39 cellular contexts compared by ENCODE assay signal in genomic region chr6:161508341-161508740, GRCh38.
"Had no signal": no experiment of that assay in that cellular context is flagged by ENCODE, and none has a peak within 500 bp of the region (broad histone marks: within the 10 kb centered on the region; RNA-seq: fewer than 3 reads in every experiment).

No MANE protein-coding gene starts in this region.

- H3K27me3 Mint-ChIP-seq: activated naive CD4-positive, alpha-beta T cell treated with anti-CD3 and anti-CD28 coated beads, Interleukin-2, amount 10 ng/mL, durations not matched to agents 7 days and 5 days; activated naive CD4-positive, alpha-beta T cell treated with anti-CD3 and anti-CD28 coated beads, Interleukin-2, amount 50 U/mL, for 24 hours; activated naive CD8-positive, alpha-beta T cell; activated naive CD8-positive, alpha-beta T cell treated with anti-CD3 and anti-CD28 coated beads for 36 hours; activated naive CD8-positive, alpha-beta T cell treated with anti-CD3 and anti-CD28 coated beads, Interleukin-2, amount 10 ng/mL, durations not matched to agents 7 days and 5 days; activated naive CD8-positive, alpha-beta T cell treated with anti-CD3 and anti-CD28 coated beads, Interleukin-2, amount 50 U/mL, for 24 hours; activated T-cell treated with anti-CD3 and anti-CD28 coated beads, Interleukin-2, amount 50 U/mL, for 24 hours; brain; central memory CD8-positive, alpha-beta T cell had no signal

- H3K9me3 Mint-ChIP-seq: activated naive CD4-positive, alpha-beta T cell treated with anti-CD3 and anti-CD28 coated beads, Interleukin-2, amount 50 U/mL, for 24 hours; central memory CD8-positive, alpha-beta T cell had no signal

- H3K36me3 Mint-ChIP-seq: activated naive CD4-positive, alpha-beta T cell treated with anti-CD3 and anti-CD28 coated beads, Interleukin-2, amount 10 ng/mL, durations not matched to agents 7 days and 5 days; activated naive CD8-positive, alpha-beta T cell treated with anti-CD3 and anti-CD28 coated beads, Interleukin-2, amount 10 ng/mL, durations not matched to agents 7 days and 5 days; brain had no signal

- H3K4me1 ChIP-seq: adrenal gland, ascending aorta, body of pancreas, breast epithelium had no signal

- H3K4me1 Mint-ChIP-seq: activated naive CD4-positive, alpha-beta T cell treated with anti-CD3 and anti-CD28 coated beads, Interleukin-2, amount 10 ng/mL, durations not matched to agents 7 days and 5 days; activated naive CD4-positive, alpha-beta T cell treated with anti-CD3 and anti-CD28 coated beads, Interleukin-2, amount 50 U/mL, for 24 hours; activated naive CD8-positive, alpha-beta T cell treated with anti-CD3 and anti-CD28 coated beads for 36 hours; activated naive CD8-positive, alpha-beta T cell treated with anti-CD3 and anti-CD28 coated beads, Interleukin-2, amount 10 ng/mL, durations not matched to agents 7 days and 5 days; activated naive CD8-positive, alpha-beta T cell treated with anti-CD3 and anti-CD28 coated beads, Interleukin-2, amount 50 U/mL, for 24 hours; activated T-helper 17 cell treated with anti-CD3 and anti-CD28 coated beads, Interleukin-2, amount 50 U/mL, for 72 hours; central memory CD8-positive, alpha-beta T cell had no signal

- H3K36me3 ChIP-seq: adrenal gland, ascending aorta, brain microvascular endothelial cell, breast epithelium, cardiac muscle cell had no signal

- H3K4me3 Mint-ChIP-seq: activated naive CD4-positive, alpha-beta T cell treated with anti-CD3 and anti-CD28 coated beads for 36 hours; activated naive CD4-positive, alpha-beta T cell treated with anti-CD3 and anti-CD28 coated beads, Interleukin-2, amount 10 ng/mL, durations not matched to agents 7 days and 5 days; activated naive CD4-positive, alpha-beta T cell treated with anti-CD3 and anti-CD28 coated beads, Interleukin-2, amount 50 U/mL, for 24 hours; activated naive CD8-positive, alpha-beta T cell; activated naive CD8-positive, alpha-beta T cell treated with anti-CD3 and anti-CD28 coated beads for 36 hours; activated naive CD8-positive, alpha-beta T cell treated with anti-CD3 and anti-CD28 coated beads, Interleukin-2, amount 10 ng/mL, durations not matched to agents 7 days and 5 days; activated naive CD8-positive, alpha-beta T cell treated with anti-CD3 and anti-CD28 coated beads, Interleukin-2, amount 50 U/mL, for 24 hours; activated T-cell treated with anti-CD3 and anti-CD28 coated beads, Interleukin-2, amount 50 U/mL, for 24 hours; activated T-cell treated with anti-CD3 and anti-CD28 coated beads, Interleukin-2, amount 50 U/mL, for 4 hours; activated T-cell treated with anti-CD3 and anti-CD28 coated beads, Interleukin-2, amount 50 U/mL, for 72 hours; activated T-helper 1 cell treated with anti-CD3 and anti-CD28 coated beads, Interleukin-12 subunit alpha, Interleukin-12 subunit beta, Interleukin-2, Interleukin-4 antibody, amounts not matched to agents 30 ng/mL and 10 ng/mL and 1 ng/mL, durations not matched to agents 14 hours and 24 hours and 36 hours; activated T-helper 17 cell treated with anti-CD3 and anti-CD28 coated beads, Interleukin-2, amount 50 U/mL, for 72 hours; brain; central memory CD8-positive, alpha-beta T cell had no signal

- H3K9me3 ChIP-seq: adrenal gland, ascending aorta, body of pancreas, breast epithelium had no signal

- H3K27ac Mint-ChIP-seq: activated naive CD4-positive, alpha-beta T cell treated with anti-CD3 and anti-CD28 coated beads for 36 hours; activated naive CD4-positive, alpha-beta T cell treated with anti-CD3 and anti-CD28 coated beads, Interleukin-2, amount 10 ng/mL, durations not matched to agents 7 days and 5 days; activated naive CD4-positive, alpha-beta T cell treated with anti-CD3 and anti-CD28 coated beads, Interleukin-2, amount 50 U/mL, for 24 hours; activated naive CD4-positive, alpha-beta T cell treated with anti-CD3 and anti-CD28 coated beads, Interleukin-2, amount 50 U/mL, for 72 hours; activated naive CD8-positive, alpha-beta T cell; activated naive CD8-positive, alpha-beta T cell treated with anti-CD3 and anti-CD28 coated beads for 36 hours; activated naive CD8-positive, alpha-beta T cell treated with anti-CD3 and anti-CD28 coated beads, Interleukin-2, amount 10 ng/mL, durations not matched to agents 7 days and 5 days; activated naive CD8-positive, alpha-beta T cell treated with anti-CD3 and anti-CD28 coated beads, Interleukin-2, amount 50 U/mL, for 24 hours; activated T-cell treated with anti-CD3 and anti-CD28 coated beads, Interleukin-2, amount 50 U/mL, for 24 hours; activated T-cell treated with anti-CD3 and anti-CD28 coated beads, Interleukin-2, amount 50 U/mL, for 72 hours; activated T-helper 1 cell treated with anti-CD3 and anti-CD28 coated beads, Interleukin-12 subunit alpha, Interleukin-12 subunit beta, Interleukin-2, Interleukin-4 antibody, amounts not matched to agents 30 ng/mL and 10 ng/mL and 1 ng/mL, durations not matched to agents 14 hours and 24 hours and 36 hours; activated T-helper 17 cell treated with anti-CD3 and anti-CD28 coated beads, Interleukin-2, amount 50 U/mL, for 72 hours; activated T-helper 2 cell treated with anti-CD3 and anti-CD28 coated beads, Interferon-gamma antibody, Interleukin-2, Interleukin-4, amounts not matched to agents 10 μg/mL and 5 μg/mL and 100 μg/mL, durations not matched to agents 14 hours and 24 hours and 36 hours had no signal

- DNase-seq: activated effector memory CD4-positive, alpha-beta T cell treated with anti-CD3 and anti-CD28 coated beads, Interleukin-2, amount 50 U/mL, for 16 hours; activated effector memory CD4-positive, alpha-beta T cell treated with Interleukin-2 at 50 U/mL for 16 hours; activated gamma-delta T cell; activated gamma-delta T cell treated with Interleukin-2 at 50 U/mL for 16 hours; activated naive CD4-positive, alpha-beta T cell; activated naive CD4-positive, alpha-beta T cell treated with anti-CD3 and anti-CD28 coated beads for 36 hours; activated naive CD4-positive, alpha-beta T cell treated with anti-CD3 and anti-CD28 coated beads, Interleukin-2, amount 10 ng/mL, durations not matched to agents 7 days and 5 days; activated naive CD4-positive, alpha-beta T cell treated with anti-CD3 and anti-CD28 coated beads, Interleukin-2, amount 50 U/mL, for 16 hours; activated naive CD4-positive, alpha-beta T cell treated with Interleukin-2 at 50 U/mL for 16 hours; activated naive CD8-positive, alpha-beta T cell treated with anti-CD3 and anti-CD28 coated beads for 36 hours; activated naive CD8-positive, alpha-beta T cell treated with anti-CD3 and anti-CD28 coated beads, Interleukin-2, amount 10 ng/mL, durations not matched to agents 7 days and 5 days; activated naive CD8-positive, alpha-beta T cell treated with anti-CD3 and anti-CD28 coated beads, Interleukin-2, amount 50 U/mL, for 24 hours; activated T-cell treated with anti-CD3 and anti-CD28 coated beads for 4 hours; activated T-cell treated with anti-CD3 and anti-CD28 coated beads, Interleukin-2, amount 50 U/mL, for 1 hour; activated T-cell treated with anti-CD3 and anti-CD28 coated beads, Interleukin-2, amount 50 U/mL, for 24 hours; activated T-cell treated with anti-CD3 and anti-CD28 coated beads, Interleukin-2, amount 50 U/mL, for 4 hours; activated T-cell treated with anti-CD3 and anti-CD28 coated beads, Interleukin-2, amount 50 U/mL, for 48 hours; activated T-cell treated with anti-CD3 and anti-CD28 coated beads, Interleukin-2, amount 50 U/mL, for 72 hours; adrenal gland; amniotic stem cell; amygdala; anterior cingulate cortex; aorta; body of pancreas; brain microvascular endothelial cell; caudate nucleus; central memory CD4-positive, alpha-beta T cell; cerebellar nuclear complex had no signal

- H3K27me3 ChIP-seq: adrenal gland, ascending aorta, body of pancreas, brain microvascular endothelial cell, breast epithelium, cardiac muscle cell had no signal

- H3K4me3 ChIP-seq: adrenal gland, ascending aorta, body of pancreas, breast epithelium, cardiac muscle cell had no signal

- H3K27ac ChIP-seq: adrenal gland, ascending aorta, body of pancreas, brain microvascular endothelial cell, breast epithelium, cardiac muscle cell had no signal
